Comparison of ENCODE assay signal across 18 cellular contexts in genomic region chr5:112742424-112742823, GRCh38. TPM values are rescaled to one million over a fixed set of nuclear protein-coding genes. Genes with fewer than 3 reads are reported as not detected.
DNase-seq lines count a peak whose midpoint lies in the region; ATAC-seq and FAIRE-seq lines count a peak whose summit lies in the region.
"Had no signal": no experiment of that assay in that cellular context is flagged by ENCODE, and none has a peak within 500 bp of the region (broad histone marks: within the 10 kb centered on the region; RNA-seq: fewer than 3 reads in every experiment).

No MANE protein-coding gene starts in this region.

- H3K4me1 Mint-ChIP-seq in T-helper 2 cell treated with Interferon-gamma antibody and Interleukin-4, amounts not matched to agents 5 μg/mL and 100 μg/mL, for 36 hours (ENCODE audit: low read depth): peaks cover 15% of the 10 kb centered on the region

- H3K36me3 Mint-ChIP-seq in T-helper 2 cell treated with Interferon-gamma antibody and Interleukin-4, amounts not matched to agents 5 μg/mL and 100 μg/mL, for 36 hours (ENCODE audit: low read depth): no peaks in the 10 kb centered on the region

- H3K27ac ChIP-seq in cingulate gyrus (ENCODE audit: low read depth, low read length): peak overlapping the region; percentile 56
- H3K27ac ChIP-seq: colonic mucosa, parathyroid adenoma, upper lobe of left lung had no signal

- H3K27me3 Mint-ChIP-seq in T-helper 2 cell treated with Interferon-gamma antibody and Interleukin-4, amounts not matched to agents 5 μg/mL and 100 μg/mL, for 36 hours (ENCODE audit: low read depth): no peaks in the 10 kb centered on the region
- H3K27me3 Mint-ChIP-seq: activated naive CD8-positive, alpha-beta T cell treated with anti-CD3 and anti-CD28 coated beads, Interleukin-2, amount 50 U/mL, for 24 hours; B cell had no signal

- no peak for ATAC-seq in GM18873 (IDR thresholded peaks at IDR 0.05; ENCODE audit: low FRiP score, unreplicated experiment)
- no peak for ATAC-seq in activated CD4-positive, CD25-positive, alpha-beta regulatory T cell treated with anti-CD3 and anti-CD28 coated beads, Interleukin-2, amount 50 U/mL, for 24 hours
- ATAC-seq: activated naive CD8-positive, alpha-beta T cell treated with anti-CD3 and anti-CD28 coated beads, Interleukin-2, amount 50 U/mL, for 24 hours; esophagus mucosa had no signal

- DNase-seq in Caki2 (ENCODE audit: low read depth) (peak; percentile 91), RCC 7860 (ENCODE audit: low spot score) (peak; percentile 19), middle frontal gyrus (ENCODE audit: extremely low spot score, low spot score) (peak; percentile 46), NCI-H2171 (lab: John Stamatoyannopoulos, UW) (no peak)
- DNase-seq in T-helper 2 cell treated with Interferon-gamma antibody and Interleukin-4, amounts not matched to agents 5 μg/mL and 100 μg/mL, for 36 hours (ENCODE audit: low spot score): no peak
- DNase-seq: activated CD4-positive, alpha-beta T cell treated with anti-CD3 and anti-CD28 coated beads for 1 hour; activated naive CD8-positive, alpha-beta T cell treated with anti-CD3 and anti-CD28 coated beads, Interleukin-2, amount 50 U/mL, for 24 hours; colonic mucosa; mammary epithelial cell; NCI-H2171 treated with DMSO at 0.1 percent for 48 hours; stimulated activated CD4-positive, alpha-beta T cell treated with anti-CD3 and anti-CD28 coated beads, Interleukin-15, amount 100 ng/mL, for 24 hours; upper lobe of left lung had no signal

- H3K9me3 Mint-ChIP-seq in T-helper 2 cell treated with Interferon-gamma antibody and Interleukin-4, amounts not matched to agents 5 μg/mL and 100 μg/mL, for 36 hours: no peaks in the 10 kb centered on the region
- H3K9me3 Mint-ChIP-seq: activated naive CD8-positive, alpha-beta T cell treated with anti-CD3 and anti-CD28 coated beads, Interleukin-2, amount 50 U/mL, for 24 hours had no signal

- H3K27ac Mint-ChIP-seq in T-helper 2 cell treated with Interferon-gamma antibody and Interleukin-4, amounts not matched to agents 5 μg/mL and 100 μg/mL, for 36 hours: no peak overlapping the region
- H3K27ac Mint-ChIP-seq: activated naive CD8-positive, alpha-beta T cell treated with anti-CD3 and anti-CD28 coated beads, Interleukin-2, amount 50 U/mL, for 24 hours; B cell had no signal

- no peak overlapping the region for H3K4me3 Mint-ChIP-seq in T-helper 2 cell treated with Interferon-gamma antibody and Interleukin-4, amounts not matched to agents 5 μg/mL and 100 μg/mL, for 36 hours
- H3K4me3 Mint-ChIP-seq: activated naive CD8-positive, alpha-beta T cell treated with anti-CD3 and anti-CD28 coated beads, Interleukin-2, amount 50 U/mL, for 24 hours; B cell had no signal

- in situ Hi-C loops in Caki2 (cut with HindIII; ENCODE audit: low pct_unique_long_range_greater_than_20kb, low sequenced_read_pairs): no loop called here

- FAIRE-seq in RCC 7860 (lab: Jason Lieb, UNC): no peak

RNA-seq across cellular contexts. Expression of gene APC, which starts 4.7 kb away (rescaled TPM):
- total RNA-seq in Caki2 (2014; rRNA removed; shearing (Covaris generic); ENCODE audit: low replicate concordance): 5.9 and 7.2 TPM in 2 replicates

Comparison
In these comparisons a context has a peak if more than half of its experiments do, and no peak if none do; other contexts are left out.
1. DNase-seq: peak in Caki2 (single experiment), RCC 7860 (single experiment) and middle frontal gyrus (single experiment); none in T-helper 2 cell treated with Interferon-gamma antibody and Interleukin-4, amounts not matched to agents 5 μg/mL and 100 μg/mL, for 36 hours (single experiment) and NCI-H2171 (single experiment).